ENCODE assay signal across 1 cellular context in the genomic region with DNA sequence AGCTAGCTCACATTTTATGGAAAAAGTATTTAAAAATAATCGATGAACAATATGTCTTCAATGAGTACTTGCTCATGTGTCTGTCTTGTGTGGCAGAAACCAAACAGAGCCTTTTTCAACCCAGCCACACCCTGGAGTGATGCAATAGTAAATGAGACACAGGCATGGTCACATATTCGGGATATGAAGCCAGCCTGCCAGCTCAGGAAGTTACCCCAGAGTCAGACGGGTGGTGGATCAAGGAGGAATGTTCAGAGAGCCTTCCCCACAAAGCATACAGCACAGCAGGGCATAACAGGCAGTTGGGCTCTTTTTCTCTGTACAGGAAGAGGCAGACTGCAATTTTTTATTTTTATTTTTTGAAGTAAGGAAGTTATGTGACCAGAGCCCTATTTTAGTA.
TF ChIP-seq lines count a peak whose summit lies in the region.

No MANE protein-coding gene starts in this region.

TF ChIP-seq in endothelial cell of umbilical vein, 7 proteins besides CTCF, POLR2A, EP300 and RAD21:
- no peak for TF ChIP-seq FOS (IDR thresholded peaks at IDR 0.05; ENCODE audit: borderline replicate concordance, insufficient read depth, low read length)
- no peak for TF ChIP-seq GATA2 (IDR thresholded peaks at IDR 0.05; ENCODE audit: insufficient read depth, insufficient read length, low read depth, low read length)
- no peak for TF ChIP-seq EZH2 (IDR thresholded peaks at IDR 0.05; ENCODE audit: borderline replicate concordance, low read depth, low read length, severe bottlenecking)
- no peak for TF ChIP-seq POLR2AphosphoS5 (IDR thresholded peaks at IDR 0.05; ENCODE audit: insufficient read depth, low read depth, low read length)
- TF ChIP-seq, protein P1, sequence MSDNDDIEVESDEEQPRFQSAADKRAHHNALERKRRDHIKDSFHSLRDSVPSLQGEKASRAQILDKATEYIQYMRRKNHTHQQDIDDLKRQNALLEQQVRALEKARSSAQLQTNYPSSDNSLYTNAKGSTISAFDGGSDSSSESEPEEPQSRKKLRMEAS (IDR thresholded peaks at IDR 0.05; ENCODE audit: insufficient read depth, insufficient read length) = no peak
- TF ChIP-seq MYC (IDR thresholded peaks at IDR 0.05; ENCODE audit: low read depth, low read length) = no peak
